Comparison of ENCODE assay signal across 8 cellular contexts in the genomic region with DNA sequence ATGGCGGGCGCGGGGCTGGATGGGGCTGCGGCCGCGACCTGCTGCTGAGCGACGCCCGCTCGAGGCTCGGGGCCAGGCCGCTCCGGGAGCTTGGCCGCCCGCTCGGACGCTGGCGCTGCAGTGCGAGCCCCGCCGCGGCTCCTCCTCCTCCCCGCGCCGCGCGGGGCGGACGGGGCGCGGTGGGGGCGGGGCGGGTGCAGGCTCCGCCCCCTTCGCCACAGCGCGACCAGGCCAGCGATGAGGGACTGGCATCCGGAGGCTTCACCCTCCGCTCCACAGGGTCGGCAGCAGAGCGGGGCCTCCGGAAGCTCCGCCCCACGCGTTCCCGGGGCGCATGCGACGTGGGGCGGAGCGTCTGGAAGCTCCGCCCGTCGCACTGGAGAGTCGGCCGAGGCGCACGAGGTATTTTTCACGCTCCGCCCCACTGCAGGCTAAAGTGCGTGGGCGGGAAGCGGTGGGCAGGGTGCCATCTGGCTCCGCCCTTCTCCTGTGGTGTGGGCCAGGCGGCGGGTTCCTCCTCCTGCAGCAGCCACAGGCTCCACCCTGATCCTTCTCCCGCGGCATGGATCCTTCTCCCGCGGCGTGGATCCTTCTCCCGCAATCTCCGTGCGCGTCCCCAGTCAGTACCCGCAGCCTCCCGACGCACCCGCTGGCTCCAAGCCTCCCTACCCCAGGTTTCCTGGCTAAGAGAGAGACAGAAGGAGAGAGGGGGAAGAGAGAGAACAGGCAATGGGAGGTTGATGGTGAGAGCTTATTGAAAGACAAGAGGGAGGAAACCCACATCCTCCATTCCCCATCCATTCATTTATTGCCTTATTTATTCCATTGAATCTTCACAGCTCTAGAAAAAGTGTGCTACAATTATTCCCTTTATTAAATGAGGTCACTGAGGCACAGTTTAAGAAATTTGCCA.
A peak's percentile ranks its signal among the peaks of the same experiment; 100 is the strongest.
DNase-seq lines count a peak whose midpoint lies in the region; ATAC-seq, FAIRE-seq and TF ChIP-seq lines count a peak whose summit lies in the region.
"Not testable (repeated sequence)": the region's sequence is repeated elsewhere in the genome, so short reads cannot be mapped to it uniquely, and the experiment has no call there.

No MANE protein-coding gene starts in this region.

- intact Hi-C loops in GM12878 (cut with micrococcal nuclease; ENCODE audit: unreplicated experiment); right cardiac atrium (cut with DNase I): not testable (repeated sequence)

- not testable (repeated sequence) for H3K36me3 Mint-ChIP-seq in WTC11

- 0 out of 2 replicates have a peak overlapping the region, but pooled peaks have one; percentile 17 for H3K4me2 ChIP-seq in GM12878 (ENCODE audit: control insufficient read depth, insufficient read depth)

- TF ChIP-seq CTCF in WTC11 (IDR thresholded peaks at IDR 0.05); GM12878 (IDR thresholded peaks at IDR 0.05 in 2 of 3, conservative IDR thresholded peaks at IDR 0.05 in 1 of 3; ENCODE audit: control insufficient read depth in 2 of 3, extremely low read depth in 1 of 3, insufficient read depth in 1 of 3, low read depth in 3 of 3, low read length in 3 of 3): not testable (repeated sequence)

- H4K20me1 ChIP-seq in GM12878 (ENCODE audit: control insufficient read depth, insufficient read depth): not testable (repeated sequence)

- BruUV-seq in GM12878 (replicated peaks; lab: Mats Ljungman, UMichigan): not testable (repeated sequence)

- not testable (repeated sequence) for TF ChIP-seq RAD21 in GM12878 (IDR thresholded peaks at IDR 0.05; ENCODE audit: insufficient read depth, low read depth, low read length)

- SMC1A ChIA-PET in GM12878 (lab: Charles Lee; ENCODE audit: uncharacterized antibody, unreplicated experiment): not testable (repeated sequence)

- H3K4me1 Mint-ChIP-seq in WTC11: not testable (repeated sequence)

- not testable (repeated sequence) for H3K79me2 ChIP-seq in GM12878 (ENCODE audit: control insufficient read depth, insufficient read depth, low read length)

- CTCF ChIA-PET in WTC11 (lab: Charles Lee); GM12878 (lab: Yijun Ruan, JAX): not testable (repeated sequence)

- DNase-seq in ELF-1 (ENCODE audit: low read depth, low spot score) (peak; percentile 91), NCI-H460 (ENCODE audit: extremely low read depth, low read depth) (peak; percentile 85), WTC11 (ENCODE audit: low spot score) (peak; percentile 64), GM12878 (ENCODE audit: low read depth, low spot score) (peak; percentile 69), right cardiac atrium (peak; percentile 90 to 98 (median 97)), pons (ENCODE audit: low spot score) (peak; percentile 90), superior temporal gyrus (ENCODE audit: extremely low spot score) (peak; percentile 79)

- peak overlapping the region; percentile 67 for H2AFZ ChIP-seq in GM12878 (ENCODE audit: control insufficient read depth, low read depth, low read length)

- not testable (repeated sequence) for H3K9me3 Mint-ChIP-seq in WTC11

- ATAC-seq in HG03280 (IDR thresholded peaks at IDR 0.05; ENCODE audit: unreplicated experiment): peak; percentile 59
- ATAC-seq in WTC11: peak; percentile 86
- peak; percentile 98 for ATAC-seq in GM12878
- peak; percentile 98 to 99 for ATAC-seq in right cardiac atrium

- RAD21 ChIA-PET in GM12878 (lab: Charles Lee; ENCODE audit: unreplicated experiment): not testable (repeated sequence)

- H3K4me1 ChIP-seq in GM12878 (ENCODE audit: control insufficient read depth, insufficient read depth, low read length); right cardiac atrium (ENCODE audit: control insufficient read depth, insufficient read depth, low read length): not testable (repeated sequence)

- H3K27ac ChIP-seq in GM12878 (ENCODE audit: control insufficient read depth, insufficient read depth): not testable (repeated sequence)
- H3K27ac ChIP-seq in right cardiac atrium (ENCODE audit: low read length): peak overlapping the region; percentile 74

- not testable (repeated sequence) for FAIRE-seq in GM12878 (lab: Jason Lieb, UNC)

- POLR2A ChIA-PET in WTC11 (lab: Charles Lee); GM12878 (lab: Charles Lee): not testable (repeated sequence)

- H3K27me3 ChIP-seq in GM12878 (replicated peaks in 1 of 2; ENCODE audit: control insufficient read depth in 2 of 2, insufficient read depth in 2 of 2, low read length in 1 of 2); right cardiac atrium (ENCODE audit: control insufficient read depth, insufficient read depth): not testable (repeated sequence)

- 0% methylated on average over 17 of the region's 80 CpGs for WGBS in GM12878 (ENCODE audit: insufficient coverage, insufficient replicate concordance, low lambda C conversion rate, missing lambda C conversion rate)
- WGBS in right cardiac atrium: under 1% methylated on average over 63 of the region's 80 CpGs

- in situ Hi-C loops in GM12878 (cut with MboI): not testable (repeated sequence)

- not testable (repeated sequence) for H3K27ac Mint-ChIP-seq in WTC11

- TF ChIP-seq POLR2A in GM12878 (IDR thresholded peaks at IDR 0.05; ENCODE audit: low read depth, low read length): peak; percentile 71

- not testable (repeated sequence) for H3K36me3 ChIP-seq in GM12878 (ENCODE audit: control insufficient read depth in 2 of 2, insufficient read depth in 2 of 2, low read length in 1 of 2)

- H3K9ac ChIP-seq in GM12878 (ENCODE audit: control insufficient read depth, insufficient read depth, low read length): not testable (repeated sequence)

- not testable (repeated sequence) for H3K27me3 Mint-ChIP-seq in WTC11 (ENCODE audit: low read depth)

- peak overlapping the region; percentile 66 for H3K4me3 Mint-ChIP-seq in WTC11

- not testable (repeated sequence) for H3K9me3 ChIP-seq in GM12878 (replicated peaks; ENCODE audit: control insufficient read depth, insufficient read depth, low read length); right cardiac atrium (ENCODE audit: control insufficient read depth, low read length)

- H3K4me3 ChIP-seq in GM12878: peak overlapping the region; percentile 64; the same call in 1 of the 2 replicates
- H3K4me3 ChIP-seq in right cardiac atrium (ENCODE audit: low read length): peak overlapping the region; percentile 74

- not testable (repeated sequence) for TF ChIP-seq EP300 in GM12878 (IDR thresholded peaks at IDR 0.05; ENCODE audit: borderline replicate concordance in 1 of 2, control insufficient read depth in 1 of 2, low read depth in 2 of 2, low read length in 2 of 2)

TF ChIP-seq in WTC11, 78 proteins besides CTCF, POLR2A, EP300 and RAD21:
- 0 out of 2 replicates have a peak, but pooled peaks have one; percentile 40 for TF ChIP-seq SP1 (CRISPR knock-in tag; conservative IDR thresholded peaks at IDR 0.05)
TF ChIP-seq in WTC11: peak in this region for 1; not testable (repeated sequence) for 77.

TF ChIP-seq in GM12878, 131 proteins besides CTCF, POLR2A, EP300 and RAD21:
- peak in 1 of 2 experiments; percentile 80; a peak in 1 of 4 replicates for TF ChIP-seq BHLHE40 (IDR thresholded peaks at IDR 0.05; ENCODE audit: borderline replicate concordance in 1 of 2, low read depth in 2 of 2, low read length in 1 of 2)
- TF ChIP-seq NKRF (conservative IDR thresholded peaks at IDR 0.05): 0 out of 2 replicates have a peak, but pooled peaks have one; percentile 36
- TF ChIP-seq TAF1 (IDR thresholded peaks at IDR 0.05; ENCODE audit: borderline replicate concordance, low read depth, low read length): 0 out of 2 replicates have a peak, but pooled peaks have one; percentile 18
- 0 out of 2 replicates have a peak, but pooled peaks have one; percentile 15 for TF ChIP-seq NR2F1 (conservative IDR thresholded peaks at IDR 0.05)
- peak in 1 of 2 experiments; percentile 85; a peak in 2 of 3 replicates for TF ChIP-seq EGR1 (IDR thresholded peaks at IDR 0.05; ENCODE audit: borderline replicate concordance in 1 of 2, low read depth in 2 of 2, low read length in 2 of 2)
